Comparison of ENCODE assay signal across 22 cellular contexts in genomic region chr19:38293281-38293680, GRCh38. TPM values are rescaled to one million over a fixed set of nuclear protein-coding genes. Genes with fewer than 3 reads are reported as not detected.
DNase-seq lines count a peak whose midpoint lies in the region; ATAC-seq, FAIRE-seq and TF ChIP-seq lines count a peak whose summit lies in the region.
"Had no signal": no experiment of that assay in that cellular context is flagged by ENCODE, and none has a peak within 500 bp of the region (broad histone marks: within the 10 kb centered on the region; RNA-seq: fewer than 3 reads in every experiment).

No MANE protein-coding gene starts in this region.

- peaks cover 23% of the 10 kb centered on the region for H3K36me3 ChIP-seq in H7 (replicated peaks; ENCODE audit: control insufficient read depth, insufficient read depth, low read length)
- no peaks in the 10 kb centered on the region for H3K36me3 ChIP-seq in HepG2 (replicated peaks in 1 of 2; ENCODE audit: control insufficient read depth in 1 of 2, insufficient read depth in 2 of 2, low read length in 2 of 2)
- H3K36me3 ChIP-seq: HAP-1, SJSA1 had no signal

- H2AFZ ChIP-seq in HepG2 (ENCODE audit: low read length) = no peak overlapping the region

- peak overlapping the region; percentile 37 for H3K27ac Mint-ChIP-seq in stimulated activated effector memory CD8-positive, alpha-beta T cell treated with anti-CD3 and anti-CD28 coated beads, Interleukin-12 subunit alpha, Interleukin-12 subunit beta, amount 100 ng/mL, for 72 hours
- no peak overlapping the region for H3K27ac Mint-ChIP-seq in chondrocyte (ENCODE audit: unreplicated experiment)
- H3K27ac Mint-ChIP-seq: CD4-positive, alpha-beta memory T cell had no signal

- POLR2A ChIA-PET in RWPE1 (lab: Yijun Ruan, JAX; ENCODE audit: low non-redundant PET) = no interaction called here
- POLR2A ChIA-PET in HepG2 (lab: Yijun Ruan, JAX) = interaction anchor here (0.8 kb wide), 1 partner anchor 11 kb away, joined by 3 read pairs; the partner anchor contains the start of gene C19orf33

- in situ Hi-C loops in HepG2 (cut with HindIII; ENCODE audit: extremely low pct_ligation_motif_present, low pct_unique_long_range_greater_than_20kb) = no loop called here

- H3K4me3 Mint-ChIP-seq in stimulated activated effector memory CD8-positive, alpha-beta T cell treated with anti-CD3 and anti-CD28 coated beads, Interleukin-12 subunit alpha, Interleukin-12 subunit beta, amount 100 ng/mL, for 72 hours = no peak overlapping the region
- no peak overlapping the region for H3K4me3 Mint-ChIP-seq in chondrocyte (ENCODE audit: unreplicated experiment)
- H3K4me3 Mint-ChIP-seq: CD4-positive, alpha-beta memory T cell had no signal

- no peaks in the 10 kb centered on the region for H3K79me2 ChIP-seq in HepG2 (ENCODE audit: insufficient read depth, low read length)

- H3K27me3 Mint-ChIP-seq in chondrocyte (ENCODE audit: low read depth) = no peaks in the 10 kb centered on the region
- H3K27me3 Mint-ChIP-seq: CD4-positive, alpha-beta memory T cell had no signal

- H3K9me3 Mint-ChIP-seq in stimulated activated effector memory CD8-positive, alpha-beta T cell treated with anti-CD3 and anti-CD28 coated beads, Interleukin-12 subunit alpha, Interleukin-12 subunit beta, amount 100 ng/mL, for 72 hours = no peaks in the 10 kb centered on the region
- H3K9me3 Mint-ChIP-seq in chondrocyte (ENCODE audit: low read depth) = no peaks in the 10 kb centered on the region
- H3K9me3 Mint-ChIP-seq: CD4-positive, alpha-beta memory T cell had no signal

- no peaks in the 10 kb centered on the region for H3K4me1 Mint-ChIP-seq in stimulated activated effector memory CD8-positive, alpha-beta T cell treated with anti-CD3 and anti-CD28 coated beads, Interleukin-12 subunit alpha, Interleukin-12 subunit beta, amount 100 ng/mL, for 72 hours
- peaks cover 34% of the 10 kb centered on the region for H3K4me1 Mint-ChIP-seq in chondrocyte (ENCODE audit: low read depth)
- H3K4me1 Mint-ChIP-seq: CD4-positive, alpha-beta memory T cell had no signal

- BruUV-seq in HepG2 (replicated peaks; lab: Mats Ljungman, UMichigan) = no TSS peak

- CTCF ChIA-PET in RWPE1 (lab: Yijun Ruan, JAX) = no interaction called here
- CTCF ChIA-PET in HepG2 (lab: Yijun Ruan, JAX; ENCODE audit: low intra/inter-chr PET ratio, low total read pairs) = no interaction called here

- H3K4me3 ChIP-seq in H7 (ENCODE audit: insufficient read depth, low read depth, low read length) = no peak overlapping the region
- no peak overlapping the region for H3K4me3 ChIP-seq in HepG2 (replicated peaks in 1 of 3; ENCODE audit: insufficient read depth in 1 of 3, low read depth in 2 of 3, low read length in 3 of 3)
- H3K4me3 ChIP-seq: BLaER1, HAP-1, K562, SJSA1 had no signal

- no peak for ATAC-seq in stimulated activated effector memory CD8-positive, alpha-beta T cell treated with anti-CD3 and anti-CD28 coated beads, Interleukin-12 subunit alpha, Interleukin-12 subunit beta, amount 100 ng/mL, for 72 hours
- ATAC-seq in HepG2 = no peak

- H3K4me2 ChIP-seq in HepG2 (ENCODE audit: low read depth, low read length) = no peak overlapping the region
- H3K4me2 ChIP-seq: BLaER1 had no signal

- 63% methylated on average over 8 of the region's 9 CpGs for WGBS in HepG2 (ENCODE audit: low lambda C conversion rate)

- H4K20me1 ChIP-seq in HepG2 (ENCODE audit: insufficient read depth, low read length) = no peaks in the 10 kb centered on the region

- TF ChIP-seq RAD21 in HepG2 (CRISPR knock-in tag; IDR thresholded peaks at IDR 0.05) = no peak

- DNase-seq in H7 (peak; percentile 38), RWPE1 (ENCODE audit: low spot score) (no peak), islet precursor cell (peak; percentile 47), chondrocyte (ENCODE audit: low spot score) (no peak), NCI-H2081 (lab: John Stamatoyannopoulos, UW) (no peak), HepG2 (ENCODE audit: low spot score) (no peak)
- DNase-seq in stimulated activated effector memory CD8-positive, alpha-beta T cell treated with anti-CD3 and anti-CD28 coated beads, Interleukin-12 subunit alpha, Interleukin-12 subunit beta, amount 100 ng/mL, for 72 hours (ENCODE audit: low spot score in 2 of 2) = no peak
- DNase-seq: CD4-positive, alpha-beta memory T cell; EL; NCI-H1105 treated with DMSO at 0.1 percent for 48 hours; NCI-H1694; NCI-H2227 treated with DMSO at 0.1 percent for 48 hours; NCI-H510A treated with DMSO at 0.1 percent for 48 hours; NCI-H774; RPMI8226 had no signal

- no peak for TF ChIP-seq POLR2A in HepG2 (IDR thresholded peaks at IDR 0.05; ENCODE audit: insufficient read depth in 1 of 2, low read depth in 2 of 2, low read length in 2 of 2)

- FAIRE-seq in HepG2 (lab: Jason Lieb, UNC) = no peak
- FAIRE-seq: GM12892, GM18507 had no signal

- H3K27ac ChIP-seq in RWPE1 (peak overlapping the region; percentile 99), HepG2 (ENCODE audit: extremely low read length, insufficient read depth, low read length) (no peak overlapping the region)
- H3K27ac ChIP-seq: BLaER1, SJSA1 had no signal

- H3K36me3 Mint-ChIP-seq in stimulated activated effector memory CD8-positive, alpha-beta T cell treated with anti-CD3 and anti-CD28 coated beads, Interleukin-12 subunit alpha, Interleukin-12 subunit beta, amount 100 ng/mL, for 72 hours = no peaks in the 10 kb centered on the region
- no peaks in the 10 kb centered on the region for H3K36me3 Mint-ChIP-seq in chondrocyte (ENCODE audit: low read depth)

- H3K9ac ChIP-seq in HepG2 (ENCODE audit: insufficient read depth, low read depth, low read length) = no peak overlapping the region
- H3K9ac ChIP-seq: BLaER1 had no signal

- intact Hi-C loops in HepG2 (cut with micrococcal nuclease; ENCODE audit: unreplicated experiment) = no loop called here

- TF ChIP-seq CTCF in RWPE1 (conservative IDR thresholded peaks at IDR 0.05; ENCODE audit: low read depth) (no peak), chondrocyte (IDR thresholded peaks at IDR 0.05) (no peak), HepG2 (CRISPR knock-in tag; IDR thresholded peaks at IDR 0.05) (no peak)

- peaks cover 7% of the 10 kb centered on the region for H3K4me1 ChIP-seq in HepG2 (ENCODE audit: insufficient read depth, low read length)
- H3K4me1 ChIP-seq: HAP-1 had no signal

- no peak for TF ChIP-seq EP300 in HepG2 (IDR thresholded peaks at IDR 0.05; ENCODE audit: low read depth in 2 of 2, low read length in 2 of 2)
- TF ChIP-seq EP300 in HepG2 (CRISPR knock-in tag; IDR thresholded peaks at IDR 0.05; ENCODE audit: borderline replicate concordance) = no peak

- no peaks in the 10 kb centered on the region for H3K27me3 ChIP-seq in H7 (ENCODE audit: control insufficient read depth, insufficient read depth, low read length)
- H3K27me3 ChIP-seq in HepG2 (ENCODE audit: control insufficient read depth in 1 of 2, insufficient read depth in 2 of 2, low read length in 2 of 2) = peaks cover 3 to 30% of the 10 kb centered on the region in 2 experiments; a peak in 4 of 5 replicates
- H3K27me3 ChIP-seq: BLaER1, SJSA1 had no signal

- H3K9me3 ChIP-seq in HepG2 (ENCODE audit: low read length) = no peaks in the 10 kb centered on the region
- H3K9me3 ChIP-seq: BLaER1, HAP-1, SJSA1 had no signal

RNA-seq across cellular contexts. Expression of gene C19orf33, which starts 10.8 kb away (rescaled TPM):
- 5.1 and 11.1 TPM in 2 replicates for total RNA-seq in H7 (2014; rRNA removed; shearing (Covaris generic))
- total RNA-seq in chondrocyte (2.0 to 5.2 TPM (median 2.0 TPM) in 3 replicates), HepG2 (2016; rRNA removed; fragmentation: Illumina TruSeq; extraction: Trizol) (2.8 and 3.3 TPM in 2 replicates)
- 6.4 and 6.6 TPM in 2 replicates for total RNA-seq in HepG2 (2016; cell fraction: cytosol; rRNA removed; fragmentation: Illumina TruSeq; extraction: Trizol; ENCODE audit: low read depth)
- total RNA-seq in HepG2 (2016; cell fraction: insoluble cytoplasmic fraction; rRNA removed; fragmentation: Illumina TruSeq; extraction: Trizol) = 2.5 and 4.8 TPM in 2 replicates
- total RNA-seq in HepG2 (2016; cell fraction: membrane; rRNA removed; fragmentation: Illumina TruSeq; extraction: Trizol) = 4.6 and 6.3 TPM in 2 replicates
- total RNA-seq in HepG2 (2016; cell fraction: nucleus; rRNA removed; fragmentation: Illumina TruSeq; extraction: Trizol) = 3.4 and 3.9 TPM in 2 replicates
- 2.5 and 3.2 TPM in 2 replicates for polyA plus RNA-seq in HepG2 (2011; rRNA removed)
- polyA plus RNA-seq in HepG2 (2011; cell fraction: cytosol; rRNA removed) = 4.3 and 4.5 TPM in 2 replicates
- polyA plus RNA-seq in HepG2 (2011; cell fraction: nucleus; rRNA removed) = 1.1 and 1.5 TPM in 2 replicates
- polyA plus RNA-seq in HepG2 (2012) = 1.5 and 3.1 TPM in 2 replicates
- 7.0 and 8.9 TPM in 2 replicates for polyA plus RNA-seq in HepG2 (2016; cell fraction: cytosol; fragmentation: Illumina TruSeq; extraction: Trizol; ENCODE audit: low read depth)
- 3.1 and 5.6 TPM in 2 replicates for polyA plus RNA-seq in HepG2 (2016; cell fraction: insoluble cytoplasmic fraction; fragmentation: Illumina TruSeq; extraction: Trizol; ENCODE audit: low read depth)
- polyA plus RNA-seq in HepG2 (2016; cell fraction: membrane; fragmentation: Illumina TruSeq; extraction: Trizol; ENCODE audit: low read depth) = 4.1 and 4.8 TPM in 2 replicates
- polyA plus RNA-seq in HepG2 (2016; cell fraction: nucleus; fragmentation: Illumina TruSeq; extraction: Trizol; ENCODE audit: insufficient read depth, low read depth) = 2.8 TPM in 1 of 2 replicates, not detected in the other
- polyA minus RNA-seq in HepG2 (2011; rRNA and poly(A)+ RNA removed; ENCODE audit: low replicate concordance) = 14.8 TPM in 1 of 2 replicates, not detected in the other
- polyA minus RNA-seq in HepG2 (2011; cell fraction: cytosol; rRNA and poly(A)+ RNA removed) = not detected in 2 replicates
- polyA minus RNA-seq in HepG2 (2011; cell fraction: nucleus; rRNA and poly(A)+ RNA removed) = 1.2 TPM in 1 of 2 replicates, not detected in the other
- total RNA-seq: A673; CD4-positive, alpha-beta memory T cell; K562; SJSA1 had no signal
- polyA plus RNA-seq: CD4-positive, alpha-beta memory T cell had no signal

RNA-seq across cellular contexts. Expression of gene YIF1B, which starts 22.5 kb away (rescaled TPM):
- 114 and 147 TPM in 2 replicates for total RNA-seq in H7 (2014; rRNA removed; shearing (Covaris generic))
- total RNA-seq in chondrocyte (93.3 to 101 TPM (median 97.8 TPM) in 3 replicates), HepG2 (2016; rRNA removed; fragmentation: Illumina TruSeq; extraction: Trizol) (22.1 and 41.4 TPM in 2 replicates)
- total RNA-seq in HepG2 (2016; cell fraction: cytosol; rRNA removed; fragmentation: Illumina TruSeq; extraction: Trizol; ENCODE audit: low read depth) = 12.1 and 13.3 TPM in 2 replicates
- 22.4 and 41.9 TPM in 2 replicates for total RNA-seq in HepG2 (2016; cell fraction: insoluble cytoplasmic fraction; rRNA removed; fragmentation: Illumina TruSeq; extraction: Trizol)
- total RNA-seq in HepG2 (2016; cell fraction: membrane; rRNA removed; fragmentation: Illumina TruSeq; extraction: Trizol) = 14.7 and 18.6 TPM in 2 replicates
- total RNA-seq in HepG2 (2016; cell fraction: nucleus; rRNA removed; fragmentation: Illumina TruSeq; extraction: Trizol) = 27.0 and 34.8 TPM in 2 replicates
- 85.2 and 95.6 TPM in 2 replicates for polyA plus RNA-seq in HepG2 (2011; rRNA removed)
- 78.6 and 141 TPM in 2 replicates for polyA plus RNA-seq in HepG2 (2011; cell fraction: cytosol; rRNA removed)
- polyA plus RNA-seq in HepG2 (2011; cell fraction: nucleus; rRNA removed) = 73.7 and 97.1 TPM in 2 replicates
- polyA plus RNA-seq in HepG2 (2012) = 33.8 and 38.8 TPM in 2 replicates
- polyA plus RNA-seq in HepG2 (2016; cell fraction: cytosol; fragmentation: Illumina TruSeq; extraction: Trizol; ENCODE audit: low read depth) = 19.2 and 22.6 TPM in 2 replicates
- 24.5 and 27.8 TPM in 2 replicates for polyA plus RNA-seq in HepG2 (2016; cell fraction: insoluble cytoplasmic fraction; fragmentation: Illumina TruSeq; extraction: Trizol; ENCODE audit: low read depth)
- 17.9 and 18.5 TPM in 2 replicates for polyA plus RNA-seq in HepG2 (2016; cell fraction: membrane; fragmentation: Illumina TruSeq; extraction: Trizol; ENCODE audit: low read depth)
- 58.4 and 61.4 TPM in 2 replicates for polyA plus RNA-seq in HepG2 (2016; cell fraction: nucleus; fragmentation: Illumina TruSeq; extraction: Trizol; ENCODE audit: insufficient read depth, low read depth)
- 67.3 and 95.2 TPM in 2 replicates for polyA minus RNA-seq in HepG2 (2011; rRNA and poly(A)+ RNA removed; ENCODE audit: low replicate concordance)
- polyA minus RNA-seq in HepG2 (2011; cell fraction: cytosol; rRNA and poly(A)+ RNA removed) = 29.1 and 32.2 TPM in 2 replicates
- 7.9 and 10.6 TPM in 2 replicates for polyA minus RNA-seq in HepG2 (2011; cell fraction: nucleus; rRNA and poly(A)+ RNA removed)

RNA-seq across cellular contexts. Expression of gene KCNK6, which starts 26.4 kb away (rescaled TPM):
- total RNA-seq in H7 (2014; rRNA removed; shearing (Covaris generic)) = 1.9 and 3.3 TPM in 2 replicates
- total RNA-seq in chondrocyte = 22.0 to 30.9 TPM (median 29.2 TPM) in 3 replicates
- not detected in 2 replicates for total RNA-seq in HepG2 (2016; rRNA removed; fragmentation: Illumina TruSeq; extraction: Trizol)
- 0.10 TPM in 1 of 2 replicates, not detected in the other for total RNA-seq in HepG2 (2016; cell fraction: cytosol; rRNA removed; fragmentation: Illumina TruSeq; extraction: Trizol; ENCODE audit: low read depth)
- total RNA-seq in HepG2 (2016; cell fraction: insoluble cytoplasmic fraction; rRNA removed; fragmentation: Illumina TruSeq; extraction: Trizol) = 0.02 TPM in 1 of 2 replicates, not detected in the other
- not detected in 2 replicates for total RNA-seq in HepG2 (2016; cell fraction: membrane; rRNA removed; fragmentation: Illumina TruSeq; extraction: Trizol)
- total RNA-seq in HepG2 (2016; cell fraction: nucleus; rRNA removed; fragmentation: Illumina TruSeq; extraction: Trizol) = 0.09 TPM in 1 of 2 replicates, not detected in the other
- 0.03 TPM in 2 replicates for polyA plus RNA-seq in HepG2 (2011; rRNA removed)
- polyA plus RNA-seq in HepG2 (2011; cell fraction: cytosol; rRNA removed) = 0.01 and 0.04 TPM in 2 replicates
- 0.02 TPM in 1 of 2 replicates, not detected in the other for polyA plus RNA-seq in HepG2 (2011; cell fraction: nucleus; rRNA removed)
- polyA plus RNA-seq in HepG2 (2012) = 0.04 TPM in 2 replicates
- polyA plus RNA-seq in HepG2 (2016; cell fraction: cytosol; fragmentation: Illumina TruSeq; extraction: Trizol; ENCODE audit: low read depth) = 0.01 TPM in 1 of 2 replicates, not detected in the other
- polyA plus RNA-seq in HepG2 (2016; cell fraction: insoluble cytoplasmic fraction; fragmentation: Illumina TruSeq; extraction: Trizol; ENCODE audit: low read depth) = not detected in 2 replicates
- polyA plus RNA-seq in HepG2 (2016; cell fraction: membrane; fragmentation: Illumina TruSeq; extraction: Trizol; ENCODE audit: low read depth) = not detected in 2 replicates
- 0.12 TPM in 1 of 2 replicates, not detected in the other for polyA plus RNA-seq in HepG2 (2016; cell fraction: nucleus; fragmentation: Illumina TruSeq; extraction: Trizol; ENCODE audit: insufficient read depth, low read depth)
- polyA minus RNA-seq in HepG2 (2011; rRNA and poly(A)+ RNA removed; ENCODE audit: low replicate concordance) = 0.07 and 0.12 TPM in 2 replicates
- not detected in 2 replicates for polyA minus RNA-seq in HepG2 (2011; cell fraction: cytosol; rRNA and poly(A)+ RNA removed)
- not detected in 2 replicates for polyA minus RNA-seq in HepG2 (2011; cell fraction: nucleus; rRNA and poly(A)+ RNA removed)
- total RNA-seq: A673 had no signal

RNA-seq across cellular contexts. Expression of gene SPINT2, which starts 28.9 kb away (rescaled TPM):
- 143 and 153 TPM in 2 replicates for total RNA-seq in H7 (2014; rRNA removed; shearing (Covaris generic))
- 21.3 to 28.0 TPM (median 26.4 TPM) in 3 replicates for total RNA-seq in chondrocyte
- total RNA-seq in HepG2 (2016; rRNA removed; fragmentation: Illumina TruSeq; extraction: Trizol) = 0.24 and 0.31 TPM in 2 replicates
- total RNA-seq in HepG2 (2016; cell fraction: cytosol; rRNA removed; fragmentation: Illumina TruSeq; extraction: Trizol; ENCODE audit: low read depth) = 0.18 and 0.40 TPM in 2 replicates
- 0.30 and 0.37 TPM in 2 replicates for total RNA-seq in HepG2 (2016; cell fraction: insoluble cytoplasmic fraction; rRNA removed; fragmentation: Illumina TruSeq; extraction: Trizol)
- total RNA-seq in HepG2 (2016; cell fraction: membrane; rRNA removed; fragmentation: Illumina TruSeq; extraction: Trizol) = 0.22 TPM in 1 of 2 replicates, not detected in the other
- 0.44 TPM in 1 of 2 replicates, not detected in the other for total RNA-seq in HepG2 (2016; cell fraction: nucleus; rRNA removed; fragmentation: Illumina TruSeq; extraction: Trizol)
- polyA plus RNA-seq in HepG2 (2011; rRNA removed) = 0.77 and 0.97 TPM in 2 replicates
- polyA plus RNA-seq in HepG2 (2011; cell fraction: cytosol; rRNA removed) = 0.38 and 0.83 TPM in 2 replicates
- polyA plus RNA-seq in HepG2 (2011; cell fraction: nucleus; rRNA removed) = 0.21 and 0.35 TPM in 2 replicates
- polyA plus RNA-seq in HepG2 (2012) = 0.31 and 0.39 TPM in 2 replicates
- polyA plus RNA-seq in HepG2 (2016; cell fraction: cytosol; fragmentation: Illumina TruSeq; extraction: Trizol; ENCODE audit: low read depth) = not detected in 2 replicates
- 0.26 and 0.46 TPM in 2 replicates for polyA plus RNA-seq in HepG2 (2016; cell fraction: insoluble cytoplasmic fraction; fragmentation: Illumina TruSeq; extraction: Trizol; ENCODE audit: low read depth)
- polyA plus RNA-seq in HepG2 (2016; cell fraction: membrane; fragmentation: Illumina TruSeq; extraction: Trizol; ENCODE audit: low read depth) = 0.13 TPM in 1 of 2 replicates, not detected in the other
- 0.60 and 1.7 TPM in 2 replicates for polyA plus RNA-seq in HepG2 (2016; cell fraction: nucleus; fragmentation: Illumina TruSeq; extraction: Trizol; ENCODE audit: insufficient read depth, low read depth)
- 0.56 and 17.3 TPM in 2 replicates for polyA minus RNA-seq in HepG2 (2011; rRNA and poly(A)+ RNA removed; ENCODE audit: low replicate concordance)
- polyA minus RNA-seq in HepG2 (2011; cell fraction: cytosol; rRNA and poly(A)+ RNA removed) = not detected in 2 replicates
- 0.26 TPM in 1 of 2 replicates, not detected in the other for polyA minus RNA-seq in HepG2 (2011; cell fraction: nucleus; rRNA and poly(A)+ RNA removed)
- total RNA-seq: A673, SJSA1 had no signal

RNA-seq across cellular contexts. Expression of gene PPP1R14A, which starts 37.1 kb away (rescaled TPM):
- total RNA-seq in H7 (2014; rRNA removed; shearing (Covaris generic)) = 3.5 and 3.7 TPM in 2 replicates
- total RNA-seq in chondrocyte = 132 to 297 TPM (median 295 TPM) in 3 replicates
- not detected in 2 replicates for total RNA-seq in HepG2 (2016; rRNA removed; fragmentation: Illumina TruSeq; extraction: Trizol)
- total RNA-seq in HepG2 (2016; cell fraction: cytosol; rRNA removed; fragmentation: Illumina TruSeq; extraction: Trizol; ENCODE audit: low read depth) = not detected in 2 replicates
- not detected in 2 replicates for total RNA-seq in HepG2 (2016; cell fraction: insoluble cytoplasmic fraction; rRNA removed; fragmentation: Illumina TruSeq; extraction: Trizol)
- total RNA-seq in HepG2 (2016; cell fraction: membrane; rRNA removed; fragmentation: Illumina TruSeq; extraction: Trizol) = not detected in 2 replicates
- not detected in 2 replicates for total RNA-seq in HepG2 (2016; cell fraction: nucleus; rRNA removed; fragmentation: Illumina TruSeq; extraction: Trizol)
- not detected in 2 replicates for polyA plus RNA-seq in HepG2 (2011; rRNA removed)
- not detected in 2 replicates for polyA plus RNA-seq in HepG2 (2011; cell fraction: cytosol; rRNA removed)
- polyA plus RNA-seq in HepG2 (2011; cell fraction: nucleus; rRNA removed) = not detected in 2 replicates
- not detected in 2 replicates for polyA plus RNA-seq in HepG2 (2012)
- polyA plus RNA-seq in HepG2 (2016; cell fraction: cytosol; fragmentation: Illumina TruSeq; extraction: Trizol; ENCODE audit: low read depth) = not detected in 2 replicates
- not detected in 2 replicates for polyA plus RNA-seq in HepG2 (2016; cell fraction: insoluble cytoplasmic fraction; fragmentation: Illumina TruSeq; extraction: Trizol; ENCODE audit: low read depth)
- polyA plus RNA-seq in HepG2 (2016; cell fraction: membrane; fragmentation: Illumina TruSeq; extraction: Trizol; ENCODE audit: low read depth) = not detected in 2 replicates
- not detected in 2 replicates for polyA plus RNA-seq in HepG2 (2016; cell fraction: nucleus; fragmentation: Illumina TruSeq; extraction: Trizol; ENCODE audit: insufficient read depth, low read depth)
- polyA minus RNA-seq in HepG2 (2011; rRNA and poly(A)+ RNA removed; ENCODE audit: low replicate concordance) = not detected in 2 replicates
- not detected in 2 replicates for polyA minus RNA-seq in HepG2 (2011; cell fraction: cytosol; rRNA and poly(A)+ RNA removed)
- polyA minus RNA-seq in HepG2 (2011; cell fraction: nucleus; rRNA and poly(A)+ RNA removed) = not detected in 2 replicates
- total RNA-seq: A673; CD4-positive, alpha-beta memory T cell; SJSA1 had no signal
- polyA plus RNA-seq: CD4-positive, alpha-beta memory T cell had no signal

Comparison
In these comparisons a context has a peak if more than half of its experiments do, and no peak if none do; other contexts are left out.
1. DNase-seq: peak in H7 (single experiment) and islet precursor cell (single experiment); none in RWPE1 (single experiment), stimulated activated effector memory CD8-positive, alpha-beta T cell treated with anti-CD3 and anti-CD28 coated beads, Interleukin-12 subunit alpha, Interleukin-12 subunit beta, amount 100 ng/mL, for 72 hours (0 of 2), chondrocyte (single experiment), NCI-H2081 (0 of 2) and HepG2 (single experiment).